16 cellular contexts compared by ENCODE assay signal in genomic region chr1:87863317-87863716, GRCh38.
DNase-seq lines count a peak whose midpoint lies in the region; ATAC-seq, FAIRE-seq and TF ChIP-seq lines count a peak whose summit lies in the region.
"Had no signal": no experiment of that assay in that cellular context is flagged by ENCODE, and none has a peak within 500 bp of the region (broad histone marks: within the 10 kb centered on the region; RNA-seq: fewer than 3 reads in every experiment).

No MANE protein-coding gene starts in this region.

- no peak overlapping the region for H2BK5ac ChIP-seq in H1 (ENCODE audit: low read depth, low read length)

- intact Hi-C loops in adrenal gland (cut with DNase I) = no loop called here

- no peaks in the 10 kb centered on the region for H3K27me3 ChIP-seq in HUES48 (ENCODE audit: control insufficient read depth, insufficient read depth, low read length)
- H3K27me3 ChIP-seq in H1 (replicated peaks in 1 of 4; ENCODE audit: control insufficient read depth in 3 of 4, extremely low read depth in 1 of 4, insufficient read depth in 3 of 4, low read length in 3 of 4) = no peaks in the 10 kb centered on the region
- no peaks in the 10 kb centered on the region for H3K27me3 ChIP-seq in adrenal gland
- H3K27me3 ChIP-seq: BE2C had no signal

- peak overlapping the region; percentile 0 for H3K27ac Mint-ChIP-seq in neural crest cell (ENCODE audit: unreplicated experiment)
- H3K27ac Mint-ChIP-seq in activated CD8-positive, alpha-beta memory T cell treated with anti-CD3 and anti-CD28 coated beads, Interleukin-2, amount 10 ng/mL, durations not matched to agents 7 days and 5 days = no peak overlapping the region
- H3K27ac Mint-ChIP-seq: CD8-positive, alpha-beta T cell had no signal

- CTCF ChIA-PET in H1 (lab: Charles Lee; ENCODE audit: partially characterized antibody) = interaction anchor here (0.5 to 0.9 kb wide), 2 partner anchors 31 to 274 kb away, joined by 3 read pairs; no protein-coding TSS in a partner anchor
- CTCF ChIA-PET in activated CD8-positive, alpha-beta memory T cell treated with anti-CD3 and anti-CD28 coated beads, Interleukin-2, amount 10 ng/mL, durations not matched to agents 7 days and 5 days (lab: Charles Lee) = no interaction called here

- H3K18ac ChIP-seq in H1 (ENCODE audit: extremely low read depth, low read length) = no peak overlapping the region

- H3K9ac ChIP-seq in HUES48 (ENCODE audit: low read depth, low read length) (no peak overlapping the region), H1 (replicated peaks in 1 of 4; ENCODE audit: extremely low read depth in 1 of 4, low read depth in 3 of 4, low read length in 3 of 4) (no peak overlapping the region)

- no peak overlapping the region for H3K14ac ChIP-seq in H1 (ENCODE audit: insufficient read length)

- TF ChIP-seq EP300 in H1 (IDR thresholded peaks at IDR 0.05; ENCODE audit: borderline replicate concordance in 1 of 2, low read depth in 2 of 2, low read length in 2 of 2) = no peak

- no peak overlapping the region for H4K8ac ChIP-seq in H1 (ENCODE audit: extremely low read depth, insufficient read depth, low read length)

- no peak overlapping the region for H3K27ac ChIP-seq in HUES48 (ENCODE audit: low read depth, low read length)
- no peak overlapping the region for H3K27ac ChIP-seq in H1 (ENCODE audit: low read depth, low read length)
- no peak overlapping the region for H3K27ac ChIP-seq in adrenal gland
- H3K27ac ChIP-seq: C4-2B had no signal

- no peak overlapping the region for H3K56ac ChIP-seq in H1 (replicated peaks; ENCODE audit: insufficient read length, low read depth, low read length)

- peak; percentile 15 for FAIRE-seq in GM18507 (lab: Jason Lieb, UNC)
- no peak for FAIRE-seq in H1 (lab: Jason Lieb, UNC)
- FAIRE-seq: GM12892, H54, K562 had no signal

- H3K4me1 ChIP-seq in HUES48 (ENCODE audit: control insufficient read depth, insufficient read depth, low read length) = peaks cover 28% of the 10 kb centered on the region
- H3K4me1 ChIP-seq in H1 (replicated peaks in 1 of 4; ENCODE audit: control insufficient read depth in 3 of 4, insufficient read depth in 4 of 4, low read length in 3 of 4) = peaks cover 0 to 8% (median 0%) of the 10 kb centered on the region in 4 experiments; a peak in 3 of 7 replicates
- H3K4me1 ChIP-seq in adrenal gland (replicated peaks in 1 of 2) = no peaks in the 10 kb centered on the region
- H3K4me1 ChIP-seq: BE2C had no signal

- no peak overlapping the region for H2BK20ac ChIP-seq in H1 (ENCODE audit: low read length)

- no peak overlapping the region for H3K4ac ChIP-seq in H1 (replicated peaks; ENCODE audit: insufficient read length, low read depth, low read length)

- H4K91ac ChIP-seq in H1 (replicated peaks; ENCODE audit: insufficient read length, low read length) = no peak overlapping the region

- H3K27me3 Mint-ChIP-seq in neural crest cell (ENCODE audit: low read depth) = no peaks in the 10 kb centered on the region
- H3K27me3 Mint-ChIP-seq in activated CD8-positive, alpha-beta memory T cell treated with anti-CD3 and anti-CD28 coated beads, Interleukin-2, amount 10 ng/mL, durations not matched to agents 7 days and 5 days = peaks cover 6% of the 10 kb centered on the region

- ATAC-seq in activated CD8-positive, alpha-beta memory T cell treated with anti-CD3 and anti-CD28 coated beads, Interleukin-2, amount 10 ng/mL, durations not matched to agents 7 days and 5 days = no peak
- ATAC-seq: CD8-positive, alpha-beta T cell; K562 had no signal

- no peak for TF ChIP-seq CTCF in H1 (IDR thresholded peaks at IDR 0.05; ENCODE audit: control extremely low read depth in 1 of 3, insufficient read depth in 1 of 3, low read depth in 1 of 3, low read length in 3 of 3)
- TF ChIP-seq CTCF in neural crest cell (conservative IDR thresholded peaks at IDR 0.05) = no peak
- no peak for TF ChIP-seq CTCF in adrenal gland (IDR thresholded peaks at IDR 0.05)

- no peak overlapping the region for H3K23ac ChIP-seq in H1 (ENCODE audit: insufficient read length)

- peaks cover 25% of the 10 kb centered on the region for H3K4me1 Mint-ChIP-seq in neural crest cell
- peaks cover 7% of the 10 kb centered on the region for H3K4me1 Mint-ChIP-seq in activated CD8-positive, alpha-beta memory T cell treated with anti-CD3 and anti-CD28 coated beads, Interleukin-2, amount 10 ng/mL, durations not matched to agents 7 days and 5 days

- H3K4me3 Mint-ChIP-seq in neural crest cell = no peak overlapping the region
- no peak overlapping the region for H3K4me3 Mint-ChIP-seq in activated CD8-positive, alpha-beta memory T cell treated with anti-CD3 and anti-CD28 coated beads, Interleukin-2, amount 10 ng/mL, durations not matched to agents 7 days and 5 days
- H3K4me3 Mint-ChIP-seq: CD8-positive, alpha-beta T cell had no signal

- H3K79me2 ChIP-seq in H1 (ENCODE audit: control insufficient read depth in 1 of 2, insufficient read depth in 2 of 2, low read length in 2 of 2) = no peaks in the 10 kb centered on the region

- H3K36me3 ChIP-seq in HUES48 (ENCODE audit: control insufficient read depth, insufficient read depth, low read length) (no peaks in the 10 kb centered on the region), H1 (ENCODE audit: control insufficient read depth in 2 of 4, insufficient read depth in 4 of 4, low read length in 3 of 4) (no peaks in the 10 kb centered on the region), adrenal gland (replicated peaks in 1 of 2) (no peaks in the 10 kb centered on the region)
- H3K36me3 ChIP-seq: BE2C had no signal

- no peaks in the 10 kb centered on the region for H3K79me1 ChIP-seq in H1 (ENCODE audit: low read depth, low read length)

- H2BK120ac ChIP-seq in H1 (replicated peaks; ENCODE audit: low read depth, low read length) = no peak overlapping the region

- H2BK15ac ChIP-seq in H1 (ENCODE audit: low read length) = no peak overlapping the region

- WGBS in H1 (ENCODE audit: extremely low coverage in 1 of 2, insufficient coverage in 1 of 2, insufficient read length in 1 of 2, insufficient replicate concordance in 2 of 2, low coverage in 1 of 2, low lambda C conversion rate in 2 of 2, missing lambda C conversion rate in 1 of 2), 2 experiments = 52% methylated on average over 1 of the region's 1 CpG; no CpG with 5 or more reads in 1 of the 2 experiments
- WGBS in adrenal gland, 4 donors = 23 to 84% (median 77%) methylated on average over 1 of the region's 1 CpG

- TF ChIP-seq RAD21 in H1 (IDR thresholded peaks at IDR 0.05 in 1 of 2, conservative IDR thresholded peaks at IDR 0.05 in 1 of 2; ENCODE audit: low read depth in 2 of 2, low read length in 2 of 2) = no peak

- no peak overlapping the region for H4K5ac ChIP-seq in H1 (ENCODE audit: insufficient read length, low read depth, low read length)

- H2AFZ ChIP-seq in H1 (ENCODE audit: low read length) = no peak overlapping the region

- peaks cover 16% of the 10 kb centered on the region for H3K9me3 Mint-ChIP-seq in neural crest cell
- H3K9me3 Mint-ChIP-seq in activated CD8-positive, alpha-beta memory T cell treated with anti-CD3 and anti-CD28 coated beads, Interleukin-2, amount 10 ng/mL, durations not matched to agents 7 days and 5 days (ENCODE audit: low read depth) = no peaks in the 10 kb centered on the region

- H4K20me1 ChIP-seq in H1 (replicated peaks in 1 of 2; ENCODE audit: control insufficient read depth in 1 of 2, insufficient read depth in 2 of 2, low read length in 2 of 2) = no peaks in the 10 kb centered on the region

- H2BK12ac ChIP-seq in H1 (ENCODE audit: low read depth, low read length) = no peak overlapping the region

- H3K9me3 ChIP-seq in HUES48 (ENCODE audit: control insufficient read depth, insufficient read depth, low read length) = peaks cover 10% of the 10 kb centered on the region
- peaks cover 6 to 10% of the 10 kb centered on the region in 2 experiments; a peak in 3 of 4 replicates for H3K9me3 ChIP-seq in H1 (ENCODE audit: insufficient read depth in 2 of 2, low read depth in 1 of 2, low read length in 1 of 2)
- no peaks in the 10 kb centered on the region for H3K9me3 ChIP-seq in adrenal gland (replicated peaks in 1 of 3)
- H3K9me3 ChIP-seq: BE2C had no signal

- POLR2A ChIA-PET in H1 (lab: Charles Lee; ENCODE audit: partially characterized antibody) = no interaction called here

- peak overlapping the region; percentile 18 to 26; a peak in 1 of 4 replicates for H3K4me2 ChIP-seq in H1 (ENCODE audit: insufficient read depth in 1 of 2, low read depth in 2 of 2, low read length in 2 of 2)

- H3K36me3 Mint-ChIP-seq in neural crest cell (ENCODE audit: low read depth) = peaks cover 11% of the 10 kb centered on the region
- H3K36me3 Mint-ChIP-seq in activated CD8-positive, alpha-beta memory T cell treated with anti-CD3 and anti-CD28 coated beads, Interleukin-2, amount 10 ng/mL, durations not matched to agents 7 days and 5 days = no peaks in the 10 kb centered on the region
- H3K36me3 Mint-ChIP-seq: CD8-positive, alpha-beta T cell had no signal

- H2AK5ac ChIP-seq in H1 (ENCODE audit: low read depth, low read length) = no peak overlapping the region

- DNase-seq in GM18507 (ENCODE audit: extremely low spot score, insufficient read length, low read depth) (no peak), H1 (ENCODE audit: low read depth in 1 of 2, low spot score in 2 of 2) (no peak), neural crest cell (ENCODE audit: low read depth, low spot score) (no peak), erythroblast (lab: John Stamatoyannopoulos, UW) (no peak), adrenal gland (no peak)
- DNase-seq in activated CD8-positive, alpha-beta memory T cell treated with anti-CD3 and anti-CD28 coated beads, Interleukin-2, amount 10 ng/mL, durations not matched to agents 7 days and 5 days = no peak
- DNase-seq: BE2C; CD8-positive, alpha-beta T cell; COR-L47; DND-41; GDM1 had no signal

- peak overlapping the region; percentile 18; the same call in 1 of the 2 replicates for H3K4me3 ChIP-seq in HUES48 (ENCODE audit: low read depth, low read length)
- H3K4me3 ChIP-seq in H1 (ENCODE audit: extremely low read depth in 1 of 4, insufficient read depth in 2 of 4, low read depth in 3 of 4, low read length in 4 of 4) = peak overlapping the region in 1 of 4 experiments; percentile 22; a peak in 1 of 8 replicates
- no peak overlapping the region for H3K4me3 ChIP-seq in adrenal gland
- H3K4me3 ChIP-seq: K562 had no signal

- no peaks in the 10 kb centered on the region for H3K23me2 ChIP-seq in H1 (ENCODE audit: low read depth, low read length)

- no peak for TF ChIP-seq POLR2A in H1 (IDR thresholded peaks at IDR 0.05; ENCODE audit: control extremely low read depth in 1 of 2, low read depth in 2 of 2, low read length in 2 of 2)
- no peak for TF ChIP-seq POLR2A in erythroblast (IDR thresholded peaks at IDR 0.05; ENCODE audit: low read length)
- TF ChIP-seq POLR2A in adrenal gland (IDR thresholded peaks at IDR 0.05) = no peak

TF ChIP-seq in H1, 55 proteins besides CTCF, POLR2A, EP300 and RAD21:
- TF ChIP-seq RNF2 (IDR thresholded peaks at IDR 0.05; ENCODE audit: borderline replicate concordance, low read depth, low read length, missing control alignments, poor library complexity, severe bottlenecking) (no peak), GTF2F1 (IDR thresholded peaks at IDR 0.05; ENCODE audit: borderline replicate concordance, low read depth, low read length) (no peak)
